ENCODE assay signal across 1 cellular context in the genomic region with DNA sequence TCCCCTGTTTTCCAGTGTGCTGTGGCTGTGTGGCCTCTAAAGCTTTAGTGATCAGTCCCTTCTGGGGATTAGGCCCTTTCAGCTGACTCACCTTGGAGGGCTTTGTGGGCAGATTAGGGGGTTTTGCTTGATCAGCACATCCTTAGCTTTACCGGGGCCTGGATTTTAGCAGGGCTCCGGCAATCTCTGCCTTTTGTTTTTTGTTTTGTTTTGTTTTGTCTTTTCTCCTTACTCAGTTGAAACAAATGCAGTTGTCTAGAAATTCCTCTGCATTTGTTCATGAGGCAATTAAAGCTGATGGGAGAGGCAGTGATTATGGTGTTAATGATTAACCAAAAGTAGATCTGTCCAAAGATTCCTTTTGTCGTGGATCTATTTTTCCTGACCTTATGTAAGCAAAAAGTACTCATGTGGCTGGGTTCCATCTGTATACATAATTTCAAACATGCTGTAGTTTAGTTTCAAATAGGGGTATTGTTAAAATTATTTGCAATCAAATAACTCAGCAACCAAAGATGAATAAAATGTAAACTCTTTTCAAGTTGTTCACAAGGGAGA.
A peak's percentile ranks its signal among the peaks of the same experiment; 100 is the strongest.
TF ChIP-seq lines count a peak whose summit lies in the region.

No MANE protein-coding gene starts in this region.

TF ChIP-seq in HepG2, 621 proteins besides CTCF, POLR2A, EP300 and RAD21 (continued from another document and continues in another):
- TF ChIP-seq, protein P1, sequence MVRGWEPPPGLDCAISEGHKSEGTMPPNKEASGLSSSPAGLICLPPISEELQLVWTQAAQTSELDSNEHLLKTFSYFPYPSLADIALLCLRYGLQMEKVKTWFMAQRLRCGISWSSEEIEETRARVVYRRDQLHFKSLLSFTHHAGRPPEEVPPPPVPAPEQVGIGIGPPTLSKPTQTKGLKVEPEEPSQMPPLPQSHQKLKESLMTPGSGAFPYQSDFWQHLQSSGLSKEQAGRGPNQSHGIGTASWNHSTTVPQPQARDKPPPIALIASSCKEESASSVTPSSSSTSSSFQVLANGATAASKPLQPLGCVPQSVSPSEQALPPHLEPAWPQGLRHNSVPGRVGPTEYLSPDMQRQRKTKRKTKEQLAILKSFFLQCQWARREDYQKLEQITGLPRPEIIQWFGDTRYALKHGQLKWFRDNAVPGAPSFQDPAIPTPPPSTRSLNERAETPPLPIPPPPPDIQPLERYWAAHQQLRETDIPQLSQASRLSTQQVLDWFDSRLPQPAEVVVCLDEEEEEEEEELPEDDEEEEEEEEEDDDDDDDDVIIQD (CRISPR knock-in tag; IDR thresholded peaks at IDR 0.05; ENCODE audit: low read depth), result no peak
- TF ChIP-seq FOSL2 (CRISPR knock-in tag; IDR thresholded peaks at IDR 0.05) (peak; percentile 66), ZFY (CRISPR knock-in tag; IDR thresholded peaks at IDR 0.05) (0 out of 2 replicates have a peak, but pooled peaks have one; percentile 39), PHF5A (CRISPR knock-in tag; IDR thresholded peaks at IDR 0.05; ENCODE audit: low read depth, unreplicated experiment) (peak; percentile 75), SCMH1 (CRISPR knock-in tag; IDR thresholded peaks at IDR 0.05; ENCODE audit: borderline replicate concordance) (no peak), NFE2L2 (IDR thresholded peaks at IDR 0.05; ENCODE audit: low read length) (0 out of 2 replicates have a peak, but pooled peaks have one; percentile 31), FOXA1 (IDR thresholded peaks at IDR 0.05) (no peak), FOXA1 (CRISPR knock-in tag; IDR thresholded peaks at IDR 0.05) (peak; percentile 5; the same call in 1 of the 2 replicates), PLRG1 (conservative IDR thresholded peaks at IDR 0.05) (no peak), YEATS4 (CRISPR knock-in tag; IDR thresholded peaks at IDR 0.05; ENCODE audit: borderline replicate concordance) (peak; percentile 41; the same call in 1 of the 2 replicates), ZFP37 (CRISPR knock-in tag; IDR thresholded peaks at IDR 0.05; ENCODE audit: borderline replicate concordance) (no peak), HOXA9 (CRISPR knock-in tag; IDR thresholded peaks at IDR 0.05; ENCODE audit: borderline replicate concordance) (no peak), ZNF598 (CRISPR knock-in tag; IDR thresholded peaks at IDR 0.05; ENCODE audit: borderline replicate concordance) (no peak), GABPA (IDR thresholded peaks at IDR 0.05; ENCODE audit: low read depth, low read length) (no peak), GABPA (CRISPR knock-in tag; IDR thresholded peaks at IDR 0.05; ENCODE audit: low read depth) (no peak), ZKSCAN5 (CRISPR knock-in tag; IDR thresholded peaks at IDR 0.05) (no peak), THYN1 (CRISPR knock-in tag; IDR thresholded peaks at IDR 0.05; ENCODE audit: borderline replicate concordance, low read depth) (no peak), NFKBIZ (CRISPR knock-in tag; IDR thresholded peaks at IDR 0.05) (no peak), ZKSCAN8 (CRISPR knock-in tag; IDR thresholded peaks at IDR 0.05; ENCODE audit: borderline replicate concordance) (peak; percentile 91), ZNF552 (CRISPR knock-in tag; IDR thresholded peaks at IDR 0.05; ENCODE audit: borderline replicate concordance) (no peak), HDAC6 (IDR thresholded peaks at IDR 0.05; ENCODE audit: low read depth, low read length) (no peak)
- TF ChIP-seq, protein P2, sequence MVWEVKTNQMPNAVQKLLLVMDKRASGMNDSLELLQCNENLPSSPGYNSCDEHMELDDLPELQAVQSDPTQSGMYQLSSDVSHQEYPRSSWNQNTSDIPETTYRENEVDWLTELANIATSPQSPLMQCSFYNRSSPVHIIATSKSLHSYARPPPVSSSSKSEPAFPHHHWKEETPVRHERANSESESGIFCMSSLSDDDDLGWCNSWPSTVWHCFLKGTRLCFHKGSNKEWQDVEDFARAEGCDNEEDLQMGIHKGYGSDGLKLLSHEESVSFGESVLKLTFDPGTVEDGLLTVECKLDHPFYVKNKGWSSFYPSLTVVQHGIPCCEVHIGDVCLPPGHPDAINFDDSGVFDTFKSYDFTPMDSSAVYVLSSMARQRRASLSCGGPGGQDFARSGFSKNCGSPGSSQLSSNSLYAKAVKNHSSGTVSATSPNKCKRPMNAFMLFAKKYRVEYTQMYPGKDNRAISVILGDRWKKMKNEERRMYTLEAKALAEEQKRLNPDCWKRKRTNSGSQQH (CRISPR knock-in tag; IDR thresholded peaks at IDR 0.05; ENCODE audit: low read depth), result no peak
- TF ChIP-seq, protein P3, sequence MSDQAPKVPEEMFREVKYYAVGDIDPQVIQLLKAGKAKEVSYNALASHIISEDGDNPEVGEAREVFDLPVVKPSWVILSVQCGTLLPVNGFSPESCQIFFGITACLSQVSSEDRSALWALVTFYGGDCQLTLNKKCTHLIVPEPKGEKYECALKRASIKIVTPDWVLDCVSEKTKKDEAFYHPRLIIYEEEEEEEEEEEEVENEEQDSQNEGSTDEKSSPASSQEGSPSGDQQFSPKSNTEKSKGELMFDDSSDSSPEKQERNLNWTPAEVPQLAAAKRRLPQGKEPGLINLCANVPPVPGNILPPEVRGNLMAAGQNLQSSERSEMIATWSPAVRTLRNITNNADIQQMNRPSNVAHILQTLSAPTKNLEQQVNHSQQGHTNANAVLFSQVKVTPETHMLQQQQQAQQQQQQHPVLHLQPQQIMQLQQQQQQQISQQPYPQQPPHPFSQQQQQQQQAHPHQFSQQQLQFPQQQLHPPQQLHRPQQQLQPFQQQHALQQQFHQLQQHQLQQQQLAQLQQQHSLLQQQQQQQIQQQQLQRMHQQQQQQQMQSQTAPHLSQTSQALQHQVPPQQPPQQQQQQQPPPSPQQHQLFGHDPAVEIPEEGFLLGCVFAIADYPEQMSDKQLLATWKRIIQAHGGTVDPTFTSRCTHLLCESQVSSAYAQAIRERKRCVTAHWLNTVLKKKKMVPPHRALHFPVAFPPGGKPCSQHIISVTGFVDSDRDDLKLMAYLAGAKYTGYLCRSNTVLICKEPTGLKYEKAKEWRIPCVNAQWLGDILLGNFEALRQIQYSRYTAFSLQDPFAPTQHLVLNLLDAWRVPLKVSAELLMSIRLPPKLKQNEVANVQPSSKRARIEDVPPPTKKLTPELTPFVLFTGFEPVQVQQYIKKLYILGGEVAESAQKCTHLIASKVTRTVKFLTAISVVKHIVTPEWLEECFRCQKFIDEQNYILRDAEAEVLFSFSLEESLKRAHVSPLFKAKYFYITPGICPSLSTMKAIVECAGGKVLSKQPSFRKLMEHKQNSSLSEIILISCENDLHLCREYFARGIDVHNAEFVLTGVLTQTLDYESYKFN (CRISPR knock-in tag; conservative IDR thresholded peaks at IDR 0.05), result peak; percentile 87
- TF ChIP-seq, protein P4, sequence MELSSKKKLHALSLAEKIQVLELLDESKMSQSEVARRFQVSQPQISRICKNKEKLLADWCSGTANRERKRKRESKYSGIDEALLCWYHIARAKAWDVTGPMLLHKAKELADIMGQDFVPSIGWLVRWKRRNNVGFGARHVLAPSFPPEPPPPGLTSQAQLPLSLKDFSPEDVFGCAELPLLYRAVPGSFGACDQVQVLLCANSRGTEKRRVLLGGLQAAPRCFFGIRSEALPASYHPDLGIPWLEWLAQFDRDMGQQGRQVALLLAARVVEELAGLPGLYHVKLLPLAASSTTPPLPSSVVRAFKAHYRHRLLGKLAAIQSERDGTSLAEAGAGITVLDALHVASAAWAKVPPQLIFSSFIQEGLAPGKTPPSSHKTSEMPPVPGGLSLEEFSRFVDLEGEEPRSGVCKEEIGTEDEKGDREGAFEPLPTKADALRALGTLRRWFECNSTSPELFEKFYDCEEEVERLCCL (CRISPR knock-in tag; IDR thresholded peaks at IDR 0.05; ENCODE audit: borderline replicate concordance), result no peak
- TF ChIP-seq, protein P5, sequence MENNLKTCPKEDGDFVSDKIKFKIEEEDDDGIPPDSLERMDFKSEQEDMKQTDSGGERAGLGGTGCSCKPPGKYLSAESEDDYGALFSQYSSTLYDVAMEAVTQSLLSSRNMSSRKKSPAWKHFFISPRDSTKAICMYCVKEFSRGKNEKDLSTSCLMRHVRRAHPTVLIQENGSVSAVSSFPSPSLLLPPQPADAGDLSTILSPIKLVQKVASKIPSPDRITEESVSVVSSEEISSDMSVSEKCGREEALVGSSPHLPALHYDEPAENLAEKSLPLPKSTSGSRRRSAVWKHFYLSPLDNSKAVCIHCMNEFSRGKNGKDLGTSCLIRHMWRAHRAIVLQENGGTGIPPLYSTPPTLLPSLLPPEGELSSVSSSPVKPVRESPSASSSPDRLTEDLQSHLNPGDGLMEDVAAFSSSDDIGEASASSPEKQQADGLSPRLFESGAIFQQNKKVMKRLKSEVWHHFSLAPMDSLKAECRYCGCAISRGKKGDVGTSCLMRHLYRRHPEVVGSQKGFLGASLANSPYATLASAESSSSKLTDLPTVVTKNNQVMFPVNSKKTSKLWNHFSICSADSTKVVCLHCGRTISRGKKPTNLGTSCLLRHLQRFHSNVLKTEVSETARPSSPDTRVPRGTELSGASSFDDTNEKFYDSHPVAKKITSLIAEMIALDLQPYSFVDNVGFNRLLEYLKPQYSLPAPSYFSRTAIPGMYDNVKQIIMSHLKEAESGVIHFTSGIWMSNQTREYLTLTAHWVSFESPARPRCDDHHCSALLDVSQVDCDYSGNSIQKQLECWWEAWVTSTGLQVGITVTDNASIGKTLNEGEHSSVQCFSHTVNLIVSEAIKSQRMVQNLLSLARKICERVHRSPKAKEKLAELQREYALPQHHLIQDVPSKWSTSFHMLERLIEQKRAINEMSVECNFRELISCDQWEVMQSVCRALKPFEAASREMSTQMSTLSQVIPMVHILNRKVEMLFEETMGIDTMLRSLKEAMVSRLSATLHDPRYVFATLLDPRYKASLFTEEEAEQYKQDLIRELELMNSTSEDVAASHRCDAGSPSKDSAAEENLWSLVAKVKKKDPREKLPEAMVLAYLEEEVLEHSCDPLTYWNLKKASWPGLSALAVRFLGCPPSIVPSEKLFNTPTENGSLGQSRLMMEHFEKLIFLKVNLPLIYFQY (CRISPR knock-in tag; IDR thresholded peaks at IDR 0.05; ENCODE audit: borderline replicate concordance), result no peak
- TF ChIP-seq, protein P6, sequence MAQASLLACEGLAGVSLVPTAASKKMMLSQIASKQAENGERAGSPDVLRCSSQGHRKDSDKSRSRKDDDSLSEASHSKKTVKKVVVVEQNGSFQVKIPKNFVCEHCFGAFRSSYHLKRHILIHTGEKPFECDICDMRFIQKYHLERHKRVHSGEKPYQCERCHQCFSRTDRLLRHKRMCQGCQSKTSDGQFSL (CRISPR knock-in tag; IDR thresholded peaks at IDR 0.05), result no peak
- TF ChIP-seq, protein P7, sequence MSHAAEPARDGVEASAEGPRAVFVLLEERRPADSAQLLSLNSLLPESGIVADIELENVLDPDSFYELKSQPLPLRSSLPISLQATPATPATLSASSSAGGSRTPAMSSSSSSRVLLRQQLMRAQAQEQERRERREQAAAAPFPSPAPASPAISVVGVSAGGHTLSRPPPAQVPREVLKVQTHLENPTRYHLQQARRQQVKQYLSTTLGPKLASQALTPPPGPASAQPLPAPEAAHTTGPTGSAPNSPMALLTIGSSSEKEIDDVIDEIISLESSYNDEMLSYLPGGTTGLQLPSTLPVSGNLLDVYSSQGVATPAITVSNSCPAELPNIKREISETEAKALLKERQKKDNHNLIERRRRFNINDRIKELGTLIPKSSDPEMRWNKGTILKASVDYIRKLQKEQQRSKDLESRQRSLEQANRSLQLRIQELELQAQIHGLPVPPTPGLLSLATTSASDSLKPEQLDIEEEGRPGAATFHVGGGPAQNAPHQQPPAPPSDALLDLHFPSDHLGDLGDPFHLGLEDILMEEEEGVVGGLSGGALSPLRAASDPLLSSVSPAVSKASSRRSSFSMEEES (CRISPR knock-in tag; IDR thresholded peaks at IDR 0.05), result peak; percentile 56; the same call in 1 of the 2 replicates
- TF ChIP-seq, protein P8, sequence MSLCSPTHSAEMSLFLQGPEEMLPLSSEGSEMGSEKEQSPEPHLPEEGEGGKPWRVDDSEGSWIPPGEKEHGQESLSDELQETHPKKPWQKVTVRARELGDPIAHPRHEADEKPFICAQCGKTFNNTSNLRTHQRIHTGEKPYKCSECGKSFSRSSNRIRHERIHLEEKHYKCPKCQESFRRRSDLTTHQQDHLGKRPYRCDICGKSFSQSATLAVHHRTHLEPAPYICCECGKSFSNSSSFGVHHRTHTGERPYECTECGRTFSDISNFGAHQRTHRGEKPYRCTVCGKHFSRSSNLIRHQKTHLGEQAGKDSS (CRISPR knock-in tag; IDR thresholded peaks at IDR 0.05; ENCODE audit: borderline replicate concordance, low read depth), result no peak
- TF ChIP-seq, protein P9, sequence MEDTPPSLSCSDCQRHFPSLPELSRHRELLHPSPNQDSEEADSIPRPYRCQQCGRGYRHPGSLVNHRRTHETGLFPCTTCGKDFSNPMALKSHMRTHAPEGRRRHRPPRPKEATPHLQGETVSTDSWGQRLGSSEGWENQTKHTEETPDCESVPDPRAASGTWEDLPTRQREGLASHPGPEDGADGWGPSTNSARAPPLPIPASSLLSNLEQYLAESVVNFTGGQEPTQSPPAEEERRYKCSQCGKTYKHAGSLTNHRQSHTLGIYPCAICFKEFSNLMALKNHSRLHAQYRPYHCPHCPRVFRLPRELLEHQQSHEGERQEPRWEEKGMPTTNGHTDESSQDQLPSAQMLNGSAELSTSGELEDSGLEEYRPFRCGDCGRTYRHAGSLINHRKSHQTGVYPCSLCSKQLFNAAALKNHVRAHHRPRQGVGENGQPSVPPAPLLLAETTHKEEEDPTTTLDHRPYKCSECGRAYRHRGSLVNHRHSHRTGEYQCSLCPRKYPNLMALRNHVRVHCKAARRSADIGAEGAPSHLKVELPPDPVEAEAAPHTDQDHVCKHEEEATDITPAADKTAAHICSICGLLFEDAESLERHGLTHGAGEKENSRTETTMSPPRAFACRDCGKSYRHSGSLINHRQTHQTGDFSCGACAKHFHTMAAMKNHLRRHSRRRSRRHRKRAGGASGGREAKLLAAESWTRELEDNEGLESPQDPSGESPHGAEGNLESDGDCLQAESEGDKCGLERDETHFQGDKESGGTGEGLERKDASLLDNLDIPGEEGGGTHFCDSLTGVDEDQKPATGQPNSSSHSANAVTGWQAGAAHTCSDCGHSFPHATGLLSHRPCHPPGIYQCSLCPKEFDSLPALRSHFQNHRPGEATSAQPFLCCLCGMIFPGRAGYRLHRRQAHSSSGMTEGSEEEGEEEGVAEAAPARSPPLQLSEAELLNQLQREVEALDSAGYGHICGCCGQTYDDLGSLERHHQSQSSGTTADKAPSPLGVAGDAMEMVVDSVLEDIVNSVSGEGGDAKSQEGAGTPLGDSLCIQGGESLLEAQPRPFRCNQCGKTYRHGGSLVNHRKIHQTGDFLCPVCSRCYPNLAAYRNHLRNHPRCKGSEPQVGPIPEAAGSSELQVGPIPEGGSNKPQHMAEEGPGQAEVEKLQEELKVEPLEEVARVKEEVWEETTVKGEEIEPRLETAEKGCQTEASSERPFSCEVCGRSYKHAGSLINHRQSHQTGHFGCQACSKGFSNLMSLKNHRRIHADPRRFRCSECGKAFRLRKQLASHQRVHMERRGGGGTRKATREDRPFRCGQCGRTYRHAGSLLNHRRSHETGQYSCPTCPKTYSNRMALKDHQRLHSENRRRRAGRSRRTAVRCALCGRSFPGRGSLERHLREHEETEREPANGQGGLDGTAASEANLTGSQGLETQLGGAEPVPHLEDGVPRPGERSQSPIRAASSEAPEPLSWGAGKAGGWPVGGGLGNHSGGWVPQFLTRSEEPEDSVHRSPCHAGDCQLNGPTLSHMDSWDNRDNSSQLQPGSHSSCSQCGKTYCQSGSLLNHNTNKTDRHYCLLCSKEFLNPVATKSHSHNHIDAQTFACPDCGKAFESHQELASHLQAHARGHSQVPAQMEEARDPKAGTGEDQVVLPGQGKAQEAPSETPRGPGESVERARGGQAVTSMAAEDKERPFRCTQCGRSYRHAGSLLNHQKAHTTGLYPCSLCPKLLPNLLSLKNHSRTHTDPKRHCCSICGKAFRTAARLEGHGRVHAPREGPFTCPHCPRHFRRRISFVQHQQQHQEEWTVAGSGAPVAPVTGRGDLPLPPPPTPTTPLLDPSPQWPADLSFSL (CRISPR knock-in tag; IDR thresholded peaks at IDR 0.05), result no peak
